Comparison of ENCODE assay signal across 28 cellular contexts in genomic region chr17:27591986-27592385, GRCh38.
"Had no signal": no experiment of that assay in that cellular context is flagged by ENCODE, and none has a peak within 500 bp of the region (broad histone marks: within the 10 kb centered on the region; RNA-seq: fewer than 3 reads in every experiment).

No MANE protein-coding gene starts in this region.

- H3K4me2 ChIP-seq: SK-N-SH had no signal

- H3K4me1 Mint-ChIP-seq: activated B cell treated with CpG ODN at 0.5 μM for 24 hours; activated T-helper 17 cell treated with anti-CD3 and anti-CD28 coated beads, Interleukin-2, amount 50 U/mL, for 72 hours had no signal

- ATAC-seq: activated CD8-positive, alpha-beta memory T cell treated with anti-CD3 and anti-CD28 coated beads, Interleukin-2, amount 10 ng/mL, durations not matched to agents 7 days and 5 days; activated T-helper 17 cell treated with anti-CD3 and anti-CD28 coated beads, Interleukin-2, amount 50 U/mL, for 72 hours; Panc1 had no signal

- H3K4me3 Mint-ChIP-seq: activated B cell treated with CpG ODN at 0.5 μM for 24 hours; activated CD4-positive, alpha-beta T cell treated with anti-CD3 and anti-CD28 coated beads, Interleukin-2, amount 10 ng/mL, durations not matched to agents 24 days and 14 days; activated CD8-positive, alpha-beta memory T cell treated with anti-CD3 and anti-CD28 coated beads, Interleukin-2, amount 10 ng/mL, durations not matched to agents 7 days and 5 days; activated T-helper 17 cell treated with anti-CD3 and anti-CD28 coated beads, Interleukin-2, amount 50 U/mL, for 72 hours; brain had no signal

- H3K27me3 ChIP-seq: cardiac muscle cell, MG63, SJCRH30 had no signal

- H3K27ac Mint-ChIP-seq: activated B cell treated with CpG ODN at 0.5 μM for 24 hours; activated CD8-positive, alpha-beta memory T cell treated with anti-CD3 and anti-CD28 coated beads, Interleukin-2, amount 10 ng/mL, durations not matched to agents 7 days and 5 days; activated T-helper 17 cell treated with anti-CD3 and anti-CD28 coated beads, Interleukin-2, amount 50 U/mL, for 72 hours had no signal

- H3K4me3 ChIP-seq: cardiac muscle cell, MG63, SJCRH30 had no signal

- H3K9ac ChIP-seq: SK-N-SH had no signal

- DNase-seq: activated B cell treated with CpG ODN at 0.5 μM for 24 hours; activated CD4-positive, alpha-beta T cell treated with anti-CD3 and anti-CD28 coated beads for 1 hour; activated CD4-positive, alpha-beta T cell treated with anti-CD3 and anti-CD28 coated beads, Interleukin-2, amount 10 ng/mL, durations not matched to agents 24 days and 14 days; activated CD4-positive, alpha-beta T cell treated with anti-CD3 and anti-CD28 coated beads, Interleukin-2, amount 50 U/mL, for 48 hours; activated CD8-positive, alpha-beta memory T cell treated with anti-CD3 and anti-CD28 coated beads, Interleukin-2, amount 10 ng/mL, durations not matched to agents 7 days and 5 days; activated gamma-delta T cell treated with Interleukin-2 at 50 U/mL for 16 hours; activated naive CD4-positive, alpha-beta T cell treated with anti-CD3 and anti-CD28 coated beads, Interleukin-2, amount 50 U/mL, for 16 hours; activated T-cell treated with anti-CD3 and anti-CD28 coated beads, Interleukin-2, amount 50 U/mL, for 48 hours; amygdala; MG63; NCI-H1092 treated with DMSO at 0.1 percent for 48 hours; NCI-H1417 treated with DMSO at 0.1 percent for 48 hours; NCI-H1694; NCI-H2029 treated with DMSO at 0.1 percent for 48 hours; NCI-H510A treated with DMSO at 0.1 percent for 48 hours; NCI-H69; NK-92 treated with Interleukin-12 subunit alpha and Interleukin-12 subunit beta, amount 100 ng/mL, for 24 hours; Right ventricle myocardium superior; SJCRH30; SK-N-SH; SW 1271; T-helper 2 cell; T1000 had no signal

- H3K36me3 ChIP-seq: cardiac muscle cell, MG63 had no signal

- H3K9me3 ChIP-seq: MG63, SJCRH30, SK-N-SH had no signal

- H3K27ac ChIP-seq: cardiac muscle cell, RWPE1, SJCRH30 had no signal

- H3K27me3 Mint-ChIP-seq: activated B cell treated with CpG ODN at 0.5 μM for 24 hours; activated CD4-positive, alpha-beta T cell treated with anti-CD3 and anti-CD28 coated beads, Interleukin-2, amount 10 ng/mL, durations not matched to agents 24 days and 14 days; activated CD8-positive, alpha-beta memory T cell treated with anti-CD3 and anti-CD28 coated beads, Interleukin-2, amount 10 ng/mL, durations not matched to agents 7 days and 5 days; activated T-helper 17 cell treated with anti-CD3 and anti-CD28 coated beads, Interleukin-2, amount 50 U/mL, for 72 hours; brain had no signal

- H3K9me3 Mint-ChIP-seq: activated B cell treated with CpG ODN at 0.5 μM for 24 hours; activated CD4-positive, alpha-beta T cell treated with anti-CD3 and anti-CD28 coated beads, Interleukin-2, amount 10 ng/mL, durations not matched to agents 24 days and 14 days; activated T-helper 17 cell treated with anti-CD3 and anti-CD28 coated beads, Interleukin-2, amount 50 U/mL, for 72 hours; brain had no signal
